ENCODE assay signal across 8 cellular contexts in the genomic region with DNA sequence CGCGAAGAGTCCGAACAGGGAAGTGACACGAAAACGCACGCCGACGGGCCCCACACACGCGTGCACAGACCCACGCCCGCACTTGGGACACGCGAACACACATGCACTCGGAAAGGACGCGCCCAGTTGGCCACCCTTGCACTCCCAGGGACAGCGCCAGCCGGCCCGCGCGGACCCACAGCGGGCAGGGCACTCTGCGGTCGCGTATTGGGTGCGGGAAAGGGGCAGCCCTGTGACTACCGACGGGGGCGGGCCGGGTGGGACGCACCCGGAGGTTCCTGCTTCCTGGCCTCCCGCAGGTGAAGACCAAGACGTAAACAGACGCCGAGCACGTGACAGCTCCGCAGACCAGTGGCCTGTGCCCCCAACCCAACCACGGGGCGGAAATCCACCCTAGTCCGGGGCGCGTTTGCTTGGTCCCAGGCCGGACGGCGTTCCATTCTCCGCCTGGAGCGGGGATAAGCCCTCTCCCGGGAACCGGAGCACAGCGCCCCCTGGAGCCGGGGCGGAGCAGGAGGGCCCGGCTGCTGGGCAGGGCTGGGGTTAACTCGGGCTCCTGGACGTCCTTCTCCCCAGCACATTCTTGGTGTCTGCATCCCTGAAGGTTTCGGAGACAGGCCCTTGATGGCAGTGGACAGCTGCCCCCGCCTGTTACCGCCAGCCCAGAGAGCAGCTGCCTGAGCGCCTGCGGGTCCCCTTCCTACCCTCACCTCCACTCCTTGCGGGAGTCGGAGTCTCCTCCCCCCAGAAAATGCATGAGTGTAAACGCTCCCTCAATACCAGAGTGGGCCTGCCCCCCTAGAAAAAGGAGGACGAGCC. TPM values are rescaled to one million over a fixed set of nuclear protein-coding genes. Genes with fewer than 3 reads are reported as not detected.
DNase-seq lines count a peak whose midpoint lies in the region; ATAC-seq, FAIRE-seq and TF ChIP-seq lines count a peak whose summit lies in the region.

No MANE protein-coding gene starts in this region.

- H3K9me3 Mint-ChIP-seq in activated T-helper 1 cell treated with anti-CD3 and anti-CD28 coated beads, Interleukin-12 subunit alpha, Interleukin-12 subunit beta, Interleukin-2, Interleukin-4 antibody, amounts not matched to agents 30 ng/mL and 10 ng/mL and 1 ng/mL, durations not matched to agents 14 hours and 24 hours and 36 hours = no peaks in the 10 kb centered on the region
- H3K9me3 Mint-ChIP-seq in naive thymus-derived CD8-positive, alpha-beta T cell = no peaks in the 10 kb centered on the region

- FAIRE-seq in GM12891 (lab: Jason Lieb, UNC) = peak; percentile 85

- H3K4me3 Mint-ChIP-seq in activated T-helper 1 cell treated with anti-CD3 and anti-CD28 coated beads, Interleukin-12 subunit alpha, Interleukin-12 subunit beta, Interleukin-2, Interleukin-4 antibody, amounts not matched to agents 30 ng/mL and 10 ng/mL and 1 ng/mL, durations not matched to agents 14 hours and 24 hours and 36 hours = peak overlapping the region; percentile 88
- H3K4me3 Mint-ChIP-seq in naive thymus-derived CD8-positive, alpha-beta T cell = peak overlapping the region; percentile 81 to 95 (median 92)

- H3K4me1 Mint-ChIP-seq in activated T-helper 1 cell treated with anti-CD3 and anti-CD28 coated beads, Interleukin-12 subunit alpha, Interleukin-12 subunit beta, Interleukin-2, Interleukin-4 antibody, amounts not matched to agents 30 ng/mL and 10 ng/mL and 1 ng/mL, durations not matched to agents 14 hours and 24 hours and 36 hours (ENCODE audit: low read depth) = peaks cover 29% of the 10 kb centered on the region
- peaks cover 25 to 33% (median 30%) of the 10 kb centered on the region in 4 donors for H3K4me1 Mint-ChIP-seq in naive thymus-derived CD8-positive, alpha-beta T cell

- H3K36me3 Mint-ChIP-seq in activated T-helper 1 cell treated with anti-CD3 and anti-CD28 coated beads, Interleukin-12 subunit alpha, Interleukin-12 subunit beta, Interleukin-2, Interleukin-4 antibody, amounts not matched to agents 30 ng/mL and 10 ng/mL and 1 ng/mL, durations not matched to agents 14 hours and 24 hours and 36 hours (ENCODE audit: low read depth) = peaks cover 22% of the 10 kb centered on the region
- H3K36me3 Mint-ChIP-seq in naive thymus-derived CD8-positive, alpha-beta T cell = peaks cover 0 to 15% (median 0%) of the 10 kb centered on the region in 3 donors

- TF ChIP-seq POLR2A in GM12891 (IDR thresholded peaks at IDR 0.05; ENCODE audit: low read depth, low read length) = no peak

- ATAC-seq in HG03521 (IDR thresholded peaks at IDR 0.05; ENCODE audit: unreplicated experiment) = peak; percentile 35
- peak; percentile 42 to 50 for ATAC-seq in naive thymus-derived CD8-positive, alpha-beta T cell
- peak; percentile 53 for ATAC-seq in stimulated activated naive CD8-positive, alpha-beta T cell treated with anti-CD3 and anti-CD28 coated beads, Interleukin-15, Interleukin-2, amounts not matched to agents 100 U/mL and 50 U/mL, for 24 hours

- intact Hi-C loops in activated T-helper 1 cell treated with anti-CD3 and anti-CD28 coated beads, Interleukin-12 subunit alpha, Interleukin-12 subunit beta, Interleukin-2, Interleukin-4 antibody, amounts not matched to agents 30 ng/mL and 10 ng/mL and 1 ng/mL, durations not matched to agents 14 hours and 24 hours and 36 hours (cut with micrococcal nuclease) = loop anchor here (1.0 to 5.0 kb wide), 6 partner anchors 10 to 785 kb away; partner anchors contain the start of genes MRPL43, NPM3, PDZD7 and SFXN3

- H3K27me3 Mint-ChIP-seq in activated T-helper 1 cell treated with anti-CD3 and anti-CD28 coated beads, Interleukin-12 subunit alpha, Interleukin-12 subunit beta, Interleukin-2, Interleukin-4 antibody, amounts not matched to agents 30 ng/mL and 10 ng/mL and 1 ng/mL, durations not matched to agents 14 hours and 24 hours and 36 hours (ENCODE audit: insufficient read depth) = peaks cover 4% of the 10 kb centered on the region
- H3K27me3 Mint-ChIP-seq in naive thymus-derived CD8-positive, alpha-beta T cell = no peaks in the 10 kb centered on the region

- H3K27ac Mint-ChIP-seq in activated T-helper 1 cell treated with anti-CD3 and anti-CD28 coated beads, Interleukin-12 subunit alpha, Interleukin-12 subunit beta, Interleukin-2, Interleukin-4 antibody, amounts not matched to agents 30 ng/mL and 10 ng/mL and 1 ng/mL, durations not matched to agents 14 hours and 24 hours and 36 hours = peak overlapping the region; percentile 92
- peak overlapping the region; percentile 87 to 97 (median 94) for H3K27ac Mint-ChIP-seq in naive thymus-derived CD8-positive, alpha-beta T cell

- POLR2A ChIA-PET in naive thymus-derived CD8-positive, alpha-beta T cell (lab: Charles Lee) = interaction anchor here (0.6 to 5.7 kb wide), 17 partner anchors 9 to 1920 kb away, joined by 3 to 82 read pairs (median 4); partner anchors contain the start of genes CNNM2, DPCD, KAZALD1 and MRPL43

- peak; percentile 72 for DNase-seq in A172 (ENCODE audit: low spot score)
- peak; percentile 77 for DNase-seq in GM12891 (ENCODE audit: insufficient read length, low spot score)
- peak; percentile 69 for DNase-seq in OCI-M2 (lab: John Stamatoyannopoulos, UW; ENCODE audit: unreplicated experiment)
- DNase-seq in activated T-helper 1 cell treated with anti-CD3 and anti-CD28 coated beads, Interleukin-12 subunit alpha, Interleukin-12 subunit beta, Interleukin-2, Interleukin-4 antibody, amounts not matched to agents 30 ng/mL and 10 ng/mL and 1 ng/mL, durations not matched to agents 14 hours and 24 hours and 36 hours (ENCODE audit: low spot score) = peak; percentile 71
- peak; percentile 65 for DNase-seq in fibroblast of gingiva (ENCODE audit: low read depth)
- peak; percentile 40 to 87 (median 72) for DNase-seq in naive thymus-derived CD8-positive, alpha-beta T cell
- DNase-seq in stimulated activated naive CD8-positive, alpha-beta T cell treated with anti-CD3 and anti-CD28 coated beads, Interleukin-15, Interleukin-2, amounts not matched to agents 100 U/mL and 50 U/mL, for 24 hours = peak; percentile 89

TF ChIP-seq in GM12891, 5 proteins besides CTCF, POLR2A, EP300 and RAD21:
- TF ChIP-seq TAF1 (IDR thresholded peaks at IDR 0.05; ENCODE audit: low read depth, low read length) = no peak
- no peak for TF ChIP-seq SPI1 (IDR thresholded peaks at IDR 0.05; ENCODE audit: low read depth, low read length)
- TF ChIP-seq POLR2AphosphoS5 (IDR thresholded peaks at IDR 0.05; ENCODE audit: low read depth, low read length) = no peak
- TF ChIP-seq POU2F2 (IDR thresholded peaks at IDR 0.05; ENCODE audit: low read depth, low read length) = 0 out of 2 replicates have a peak, but pooled peaks have one; percentile 36
TF ChIP-seq in GM12891: peak in this region for 1.

RNA-seq across cellular contexts. Expression of gene LZTS2, which starts 2.0 kb away (rescaled TPM):
- total RNA-seq in A172 (2014; rRNA removed; shearing (Covaris generic)) = 66.5 and 76.9 TPM in 2 replicates
- 14.1 TPM for polyA plus RNA-seq in GM12891 (2012; ENCODE audit: low read depth, missing spikeins)
- 22.3 TPM in 2 replicates for total RNA-seq in activated T-helper 1 cell treated with anti-CD3 and anti-CD28 coated beads, Interleukin-12 subunit alpha, Interleukin-12 subunit beta, Interleukin-2, Interleukin-4 antibody, amounts not matched to agents 30 ng/mL and 10 ng/mL and 1 ng/mL, durations not matched to agents 14 hours and 24 hours and 36 hours
- total RNA-seq in naive thymus-derived CD8-positive, alpha-beta T cell = 10 to 100 TPM; 33.5 to 34.3 TPM
- polyA plus RNA-seq in naive thymus-derived CD8-positive, alpha-beta T cell = 10 to 100 TPM; 10.8 to 19.5 (median 13.1) TPM

RNA-seq across cellular contexts. Expression of gene TWNK, which starts 10.2 kb away (rescaled TPM):
- 6.4 and 25.1 TPM in 2 replicates for total RNA-seq in A172 (2014; rRNA removed; shearing (Covaris generic))
- polyA plus RNA-seq in GM12891 (2012; ENCODE audit: low read depth, missing spikeins) = 15.0 TPM
- 41.1 and 42.3 TPM in 2 replicates for total RNA-seq in activated T-helper 1 cell treated with anti-CD3 and anti-CD28 coated beads, Interleukin-12 subunit alpha, Interleukin-12 subunit beta, Interleukin-2, Interleukin-4 antibody, amounts not matched to agents 30 ng/mL and 10 ng/mL and 1 ng/mL, durations not matched to agents 14 hours and 24 hours and 36 hours
- 10 to 100 TPM; 17.0 to 18.2 TPM for total RNA-seq in naive thymus-derived CD8-positive, alpha-beta T cell
- 10 to 100 TPM in 1 of 3 donors, 1 to 10 TPM in 2; 5.3 to 18.2 (median 9.7) TPM for polyA plus RNA-seq in naive thymus-derived CD8-positive, alpha-beta T cell

RNA-seq across cellular contexts. Expression of gene MRPL43, which starts 10.3 kb away (rescaled TPM):
- 92.5 and 118 TPM in 2 replicates for total RNA-seq in A172 (2014; rRNA removed; shearing (Covaris generic))
- polyA plus RNA-seq in GM12891 (2012; ENCODE audit: low read depth, missing spikeins) = 57.3 TPM
- total RNA-seq in activated T-helper 1 cell treated with anti-CD3 and anti-CD28 coated beads, Interleukin-12 subunit alpha, Interleukin-12 subunit beta, Interleukin-2, Interleukin-4 antibody, amounts not matched to agents 30 ng/mL and 10 ng/mL and 1 ng/mL, durations not matched to agents 14 hours and 24 hours and 36 hours = 61.5 and 63.2 TPM in 2 replicates
- 10 to 100 TPM; 64.9 to 66.6 TPM for total RNA-seq in naive thymus-derived CD8-positive, alpha-beta T cell
- 100 to 1,000 TPM; 117 to 136 (median 123) TPM for polyA plus RNA-seq in naive thymus-derived CD8-positive, alpha-beta T cell

RNA-seq across cellular contexts. Expression of gene SEMA4G, which starts 28.3 kb away (rescaled TPM):
- total RNA-seq in A172 (2014; rRNA removed; shearing (Covaris generic)) = 0.05 TPM in 1 of 2 replicates, not detected in the other
- polyA plus RNA-seq in GM12891 (2012; ENCODE audit: low read depth, missing spikeins) = 1.3 TPM
- total RNA-seq in activated T-helper 1 cell treated with anti-CD3 and anti-CD28 coated beads, Interleukin-12 subunit alpha, Interleukin-12 subunit beta, Interleukin-2, Interleukin-4 antibody, amounts not matched to agents 30 ng/mL and 10 ng/mL and 1 ng/mL, durations not matched to agents 14 hours and 24 hours and 36 hours = 0.31 and 0.83 TPM in 2 replicates
- total RNA-seq in naive thymus-derived CD8-positive, alpha-beta T cell = 1 to 10 TPM; 1.6 to 2.0 TPM
- under 1 TPM in 1 of 3 donors, not detected in 2; 0.14 TPM for polyA plus RNA-seq in naive thymus-derived CD8-positive, alpha-beta T cell

RNA-seq across cellular contexts. Expression of gene PDZD7, which starts 33.4 kb away (rescaled TPM):
- 2.2 and 5.0 TPM in 2 replicates for total RNA-seq in A172 (2014; rRNA removed; shearing (Covaris generic))
- polyA plus RNA-seq in GM12891 (2012; ENCODE audit: low read depth, missing spikeins) = 0.03 TPM
- 0.47 and 0.54 TPM in 2 replicates for total RNA-seq in activated T-helper 1 cell treated with anti-CD3 and anti-CD28 coated beads, Interleukin-12 subunit alpha, Interleukin-12 subunit beta, Interleukin-2, Interleukin-4 antibody, amounts not matched to agents 30 ng/mL and 10 ng/mL and 1 ng/mL, durations not matched to agents 14 hours and 24 hours and 36 hours
- total RNA-seq in naive thymus-derived CD8-positive, alpha-beta T cell = 1 to 10 TPM; 1.3 to 1.4 TPM
- polyA plus RNA-seq in naive thymus-derived CD8-positive, alpha-beta T cell = 1 to 10 TPM in 1 of 3 donors, under 1 TPM in 2; 0.39 to 1.1 (median 0.89) TPM

Comparison
In these comparisons a context has a peak if more than half of its experiments do, and no peak if none do; other contexts are left out.
1. Peak in every context shown above with its lines: DNase-seq and ATAC-seq.